18 cellular contexts compared by ENCODE assay signal in genomic region chr1:168635129-168635528, GRCh38. TPM values are rescaled to one million over a fixed set of nuclear protein-coding genes. Genes with fewer than 3 reads are reported as not detected.
DNase-seq lines count a peak whose midpoint lies in the region; FAIRE-seq and TF ChIP-seq lines count a peak whose summit lies in the region.
"Had no signal": no experiment of that assay in that cellular context is flagged by ENCODE, and none has a peak within 500 bp of the region (broad histone marks: within the 10 kb centered on the region; RNA-seq: fewer than 3 reads in every experiment).

No MANE protein-coding gene starts in this region.

- no peak for FAIRE-seq in astrocyte (lab: Jason Lieb, UNC)
- FAIRE-seq: GM12878, GM18507 had no signal

- no peak overlapping the region for H3K4me3 ChIP-seq in astrocyte (ENCODE audit: insufficient read depth, low read depth, low read length)
- H3K4me3 ChIP-seq in skeletal muscle tissue (ENCODE audit: low read length in 3 of 3) = no peak overlapping the region
- H3K4me3 ChIP-seq in PC-9 = no peak overlapping the region
- H3K4me3 ChIP-seq in spleen = no peak overlapping the region
- H3K4me3 ChIP-seq: BLaER1, GM12878, GM23338 had no signal

- H3K36me3 ChIP-seq in astrocyte (ENCODE audit: insufficient read depth, low read length) (no peaks in the 10 kb centered on the region), skeletal muscle tissue (ENCODE audit: control insufficient read depth in 3 of 3, insufficient read depth in 3 of 3, low read length in 3 of 3) (no peaks in the 10 kb centered on the region), PC-9 (ENCODE audit: low read depth) (no peaks in the 10 kb centered on the region), spleen (no peaks in the 10 kb centered on the region)
- H3K36me3 ChIP-seq: BLaER1 had no signal

- 85 to 95% (median 93%) methylated on average over 2 of the region's 2 CpGs for WGBS in spleen, 5 donors

- H3K27ac ChIP-seq in astrocyte (ENCODE audit: low read depth, low read length) = no peak overlapping the region
- peak overlapping the region; percentile 94 for H3K27ac ChIP-seq in skeletal muscle tissue (ENCODE audit: low read depth, low read length)
- no peak overlapping the region for H3K27ac ChIP-seq in PC-9
- no peak overlapping the region for H3K27ac ChIP-seq in spleen
- H3K27ac ChIP-seq: 22Rv1, BLaER1 had no signal

- H3K4me1 Mint-ChIP-seq in astrocyte (ENCODE audit: low read depth, unreplicated experiment) = peaks cover 23% of the 10 kb centered on the region
- H3K4me1 Mint-ChIP-seq: CD8-positive, alpha-beta memory T cell had no signal

- no peaks in the 10 kb centered on the region for H3K27me3 Mint-ChIP-seq in astrocyte (ENCODE audit: low read depth, unreplicated experiment)

- peaks cover 8% of the 10 kb centered on the region for H3K4me1 ChIP-seq in astrocyte (ENCODE audit: insufficient read depth, low read length)
- peaks cover 23 to 34% (median 24%) of the 10 kb centered on the region in 3 donors for H3K4me1 ChIP-seq in skeletal muscle tissue (ENCODE audit: control insufficient read depth in 3 of 3, insufficient read depth in 3 of 3, low read length in 3 of 3)
- peaks cover 17% of the 10 kb centered on the region for H3K4me1 ChIP-seq in PC-9 (replicated peaks; ENCODE audit: insufficient read depth)
- no peaks in the 10 kb centered on the region for H3K4me1 ChIP-seq in spleen
- H3K4me1 ChIP-seq: BLaER1 had no signal

- H3K9ac ChIP-seq in astrocyte (ENCODE audit: low read length) (no peak overlapping the region), skeletal muscle tissue (ENCODE audit: low read depth in 1 of 3, low read length in 3 of 3) (peak overlapping the region in 1 of 3 donors; percentile 24)
- H3K9ac ChIP-seq: BLaER1 had no signal

- peak overlapping the region; percentile 1 for H3K27ac Mint-ChIP-seq in astrocyte (ENCODE audit: unreplicated experiment)
- H3K27ac Mint-ChIP-seq: CD8-positive, alpha-beta memory T cell; GM23338 had no signal

- H2AFZ ChIP-seq in astrocyte (ENCODE audit: low read depth, low read length) = no peak overlapping the region
- H2AFZ ChIP-seq in PC-9 = no peak overlapping the region
- H2AFZ ChIP-seq: GM23338 had no signal

- peaks cover 3% of the 10 kb centered on the region for H3K9me3 Mint-ChIP-seq in astrocyte (ENCODE audit: unreplicated experiment)
- H3K9me3 Mint-ChIP-seq: CD8-positive, alpha-beta memory T cell; GM23338 had no signal

- DNase-seq in NCI-H82 (lab: John Stamatoyannopoulos, UW) = peak; percentile 56
- DNase-seq in NCI-H82 treated with DMSO at 0.1 percent for 48 hours (lab: John Stamatoyannopoulos, UW; ENCODE audit: unreplicated experiment) = no peak
- no peak for DNase-seq in astrocyte (ENCODE audit: low read depth)
- peak; percentile 26 for DNase-seq in middle frontal gyrus (ENCODE audit: extremely low spot score, low spot score)
- DNase-seq in activated CD4-positive, alpha-beta T cell treated with anti-CD3 and anti-CD28 coated beads, Interleukin-2, amount 50 U/mL, for 1 hour = no peak
- no peak for DNase-seq in PC-9
- DNase-seq in spleen = no peak
- DNase-seq: AML-193; Caco-2; CD8-positive, alpha-beta memory T cell; H7 had no signal

- H3K9me3 ChIP-seq in astrocyte (ENCODE audit: insufficient read depth, low read depth, low read length) (no peaks in the 10 kb centered on the region), skeletal muscle tissue (ENCODE audit: control insufficient read depth in 3 of 3, low read length in 3 of 3) (peaks cover 0 to 2% (median 0%) of the 10 kb centered on the region in 3 donors), PC-9 (ENCODE audit: insufficient read depth, low read depth) (no peaks in the 10 kb centered on the region), spleen (no peaks in the 10 kb centered on the region)
- H3K9me3 ChIP-seq: BLaER1, Caco-2 had no signal

- TF ChIP-seq CTCF in astrocyte (IDR thresholded peaks at IDR 0.05; ENCODE audit: insufficient read depth, low read depth, low read length) = no peak
- TF ChIP-seq CTCF in PC-9 (conservative IDR thresholded peaks at IDR 0.05) = no peak
- TF ChIP-seq CTCF in spleen (IDR thresholded peaks at IDR 0.05 in 8 of 11, conservative IDR thresholded peaks at IDR 0.05 in 3 of 11) = no peak

- CTCF ChIA-PET in PC-9 (lab: Charles Lee) = no interaction called here

- H4K20me1 ChIP-seq in astrocyte (ENCODE audit: insufficient read depth, low read length) (no peaks in the 10 kb centered on the region), PC-9 (ENCODE audit: insufficient read depth) (no peaks in the 10 kb centered on the region)
- H4K20me1 ChIP-seq: BLaER1 had no signal

- no peaks in the 10 kb centered on the region for H3K36me3 Mint-ChIP-seq in astrocyte (ENCODE audit: low read depth, unreplicated experiment)
- H3K36me3 Mint-ChIP-seq: CD8-positive, alpha-beta memory T cell had no signal

- no peaks in the 10 kb centered on the region; the same call in 1 of the 2 replicates for H3K9me2 ChIP-seq in PC-9 (ENCODE audit: insufficient read depth)

- POLR2A ChIA-PET in PC-9 (lab: Charles Lee; ENCODE audit: unreplicated experiment) = no interaction called here

- H3K4me2 ChIP-seq in astrocyte (ENCODE audit: low read length) (no peak overlapping the region), PC-9 (no peak overlapping the region)
- H3K4me2 ChIP-seq: BLaER1, GM23338 had no signal

- TF ChIP-seq POLR2A in spleen (IDR thresholded peaks at IDR 0.05) = no peak

- no peak overlapping the region for H3K4me3 Mint-ChIP-seq in astrocyte (ENCODE audit: unreplicated experiment)
- H3K4me3 Mint-ChIP-seq: CD8-positive, alpha-beta memory T cell; GM23338 had no signal

- H3K27me3 ChIP-seq in astrocyte (ENCODE audit: insufficient read depth, low read length) (no peaks in the 10 kb centered on the region), skeletal muscle tissue (ENCODE audit: control insufficient read depth in 3 of 3, insufficient read depth in 3 of 3, low read length in 3 of 3) (no peaks in the 10 kb centered on the region), PC-9 (ENCODE audit: insufficient read depth, low read depth) (no peaks in the 10 kb centered on the region), spleen (replicated peaks in 1 of 7) (peaks cover 0 to 7% (median 0%) of the 10 kb centered on the region in 7 donors)
- H3K27me3 ChIP-seq: BLaER1 had no signal

- intact Hi-C loops in PC-9 (cut with micrococcal nuclease; ENCODE audit: unreplicated experiment) = no loop called here
- intact Hi-C loops in spleen (cut with DNase I; ENCODE audit: low total_unique reads) = no loop called here

- H3K79me2 ChIP-seq in astrocyte (ENCODE audit: insufficient read depth, low read length) (no peaks in the 10 kb centered on the region), PC-9 (ENCODE audit: low read depth) (no peaks in the 10 kb centered on the region)

- no TSS peak for BruUV-seq in PC-9 (replicated peaks; lab: Mats Ljungman, UMichigan)

- no peaks in the 10 kb centered on the region; the same call in 1 of the 2 replicates for H3F3A ChIP-seq in PC-9 (ENCODE audit: insufficient read depth, low read depth)

RNA-seq across cellular contexts. Expression of gene XCL1, which starts 58.7 kb away (rescaled TPM):
- total RNA-seq in astrocyte (not detected in 2 replicates), skeletal muscle tissue (not detected), PC-9 (2021) (not detected in 2 replicates), spleen (1 to 10 TPM in 4 of 7 donors, under 1 TPM in 3; 0.51 to 3.6 (median 3.1) TPM)
- 1 to 10 TPM in 2 of 3 donors, under 1 TPM in 1; 0.64 to 1.6 (median 1.2) TPM for polyA plus RNA-seq in spleen
- total RNA-seq: Daoy, GM23338 had no signal

Comparison
In these comparisons a context has a peak if more than half of its experiments do, and no peak if none do; other contexts are left out.
1. DNase-seq: peak in NCI-H82 (single experiment) and middle frontal gyrus (single experiment); none in NCI-H82 treated with DMSO at 0.1 percent for 48 hours (single experiment), astrocyte (single experiment), activated CD4-positive, alpha-beta T cell treated with anti-CD3 and anti-CD28 coated beads, Interleukin-2, amount 50 U/mL, for 1 hour (single experiment), PC-9 (0 of 2) and spleen (single experiment).